ENCODE assay signal across 8 cellular contexts in the genomic region with DNA sequence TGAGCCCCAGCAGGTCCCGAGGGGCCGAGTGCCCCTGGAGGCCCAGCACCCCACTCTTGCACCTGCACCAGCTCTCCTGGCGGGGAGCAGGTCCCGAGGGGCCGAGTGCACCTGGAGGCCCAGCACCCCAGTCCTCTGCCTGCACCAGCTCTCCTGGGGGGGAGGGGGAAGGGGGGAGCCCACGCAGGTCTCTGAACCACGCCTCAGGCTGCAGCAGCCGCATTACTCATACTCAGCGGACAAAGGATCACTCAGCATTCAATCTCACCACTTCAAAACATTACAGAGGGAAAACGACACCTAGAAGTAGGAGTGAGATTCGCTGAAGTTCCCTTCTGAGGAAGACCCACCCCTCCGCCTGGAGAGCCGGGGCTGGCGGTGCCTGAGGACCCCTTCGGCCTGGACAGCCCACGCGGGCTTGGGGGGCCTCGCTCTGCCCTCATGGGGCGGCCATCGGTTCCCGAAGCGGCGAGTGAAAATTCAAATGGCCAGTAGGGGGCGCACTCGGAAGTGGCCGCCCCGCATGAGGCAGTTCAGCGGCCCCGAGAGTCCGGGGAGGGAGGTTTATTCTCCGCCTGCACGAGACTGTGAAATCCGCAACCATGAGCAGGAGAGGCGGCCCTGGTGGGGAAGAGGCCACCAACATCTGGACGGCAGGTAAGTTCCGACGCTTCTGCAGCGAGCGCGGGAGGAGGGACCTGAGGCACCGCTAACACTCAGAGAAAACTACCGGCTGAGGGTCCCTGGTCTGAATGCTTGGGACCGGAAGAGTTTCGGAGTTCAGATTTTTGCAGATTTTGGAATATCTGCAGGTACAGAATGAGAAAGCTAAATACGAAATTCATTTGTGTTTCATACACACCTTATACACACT. TPM values are rescaled to one million over a fixed set of nuclear protein-coding genes. Genes with fewer than 3 reads are reported as not detected.
DNase-seq lines count a peak whose midpoint lies in the region; ATAC-seq and TF ChIP-seq lines count a peak whose summit lies in the region.

No MANE protein-coding gene starts in this region.

- H3K27ac Mint-ChIP-seq in brain: peak overlapping the region in 2 of 5 experiments; percentile 51 to 67

- H3K9ac ChIP-seq in ES-I3 (ENCODE audit: low read depth, low read length): peak overlapping the region; percentile 42; the same call in 1 of the 2 replicates
- H3K9ac ChIP-seq in smooth muscle cell (ENCODE audit: low read depth): peak overlapping the region; percentile 88

- peak overlapping the region; percentile 90 for H3K4me2 ChIP-seq in smooth muscle cell

- H3K9me3 ChIP-seq in ES-I3 (ENCODE audit: control insufficient read depth, insufficient read depth, low read length): no peaks in the 10 kb centered on the region
- no peaks in the 10 kb centered on the region for H3K9me3 ChIP-seq in iPS-18c (ENCODE audit: control insufficient read depth, insufficient read depth, low read length)
- H3K9me3 ChIP-seq in smooth muscle cell (replicated peaks; ENCODE audit: low read depth): no peaks in the 10 kb centered on the region

- peak; percentile 31 for DNase-seq in Jurkat, Clone E6-1 (ENCODE audit: low read depth, low spot score)
- peak; percentile 45 for DNase-seq in UCSD-AML1 (lab: John Stamatoyannopoulos, UW; ENCODE audit: unreplicated experiment)
- peak; percentile 54 for DNase-seq in smooth muscle cell (lab: John Stamatoyannopoulos, UW; ENCODE audit: unreplicated experiment)

- peak overlapping the region; percentile 62 to 81 (median 74) for H3K4me3 Mint-ChIP-seq in brain

- peak overlapping the region; percentile 80 for H3K27ac ChIP-seq in smooth muscle cell (ENCODE audit: low read depth)

- no peaks in the 10 kb centered on the region for H3K27me3 ChIP-seq in smooth muscle cell (ENCODE audit: low read depth)

- no peaks in the 10 kb centered on the region for H3K9me3 Mint-ChIP-seq in brain

- no peaks in the 10 kb centered on the region for H3F3A ChIP-seq in smooth muscle cell (ENCODE audit: low read depth)

- H4K20me1 ChIP-seq in smooth muscle cell (ENCODE audit: low read depth): peaks cover 64% of the 10 kb centered on the region

- peak; percentile 73 for ATAC-seq in GM21619 (IDR thresholded peaks at IDR 0.05; ENCODE audit: unreplicated experiment)
- no peak for ATAC-seq in HG02884 (IDR thresholded peaks at IDR 0.05; ENCODE audit: unreplicated experiment)

- peaks cover 65% of the 10 kb centered on the region for H3K4me1 Mint-ChIP-seq in brain

- 16% methylated on average over 45 of the region's 45 CpGs for WGBS in smooth muscle cell (ENCODE audit: low lambda C conversion rate)

- H3K4me1 ChIP-seq in ES-I3 (ENCODE audit: insufficient read depth, low read length) (peaks cover 11% of the 10 kb centered on the region), smooth muscle cell (ENCODE audit: low read depth) (peaks cover 26% of the 10 kb centered on the region)

- no peaks in the 10 kb centered on the region for H3K36me3 ChIP-seq in ES-I3 (ENCODE audit: insufficient read depth, low read length)
- no peaks in the 10 kb centered on the region for H3K36me3 ChIP-seq in smooth muscle cell (ENCODE audit: low read depth)

- peak overlapping the region; percentile 47 for H3K4me3 ChIP-seq in Jurkat, Clone E6-1 (ENCODE audit: low read length)
- H3K4me3 ChIP-seq in iPS-18c (ENCODE audit: insufficient read depth, low read depth, low read length): peak overlapping the region; percentile 15; the same call in 1 of the 2 replicates
- H3K4me3 ChIP-seq in smooth muscle cell: peak overlapping the region; percentile 47

- peak; percentile 83 to 97 for TF ChIP-seq CTCF in brain (conservative IDR thresholded peaks at IDR 0.05)
- peak; percentile 100 for TF ChIP-seq CTCF in smooth muscle cell (IDR thresholded peaks at IDR 0.05; ENCODE audit: borderline replicate concordance, insufficient read depth, poor library complexity, severe bottlenecking)

- H2AFZ ChIP-seq in smooth muscle cell (ENCODE audit: low read depth): no peak overlapping the region

- peaks cover 3% of the 10 kb centered on the region for H3K27me3 Mint-ChIP-seq in brain

- no peaks in the 10 kb centered on the region for H3K79me2 ChIP-seq in smooth muscle cell (ENCODE audit: low read depth)

- H3K36me3 Mint-ChIP-seq in brain: peaks cover 2% of the 10 kb centered on the region

RNA-seq across cellular contexts. Expression of a gene that starts 1.1 kb away (rescaled TPM):
- polyA plus RNA-seq in Jurkat, Clone E6-1 (2012; ENCODE audit: insufficient read depth, insufficient read length): 1.2 TPM
- polyA plus RNA-seq in brain (ENCODE audit: insufficient read depth, low read depth, low replicate concordance): 10.9 TPM
- total RNA-seq in smooth muscle cell: 0.67 and 1.3 TPM in 2 replicates
- polyA plus RNA-seq in smooth muscle cell: 2.3 and 4.0 TPM in 2 replicates

RNA-seq across cellular contexts. Expression of a gene that starts 42.5 kb away (rescaled TPM):
- 2.6 TPM for polyA plus RNA-seq in Jurkat, Clone E6-1 (2012; ENCODE audit: insufficient read depth, insufficient read length)
- polyA plus RNA-seq in brain (ENCODE audit: insufficient read depth, low read depth, low replicate concordance): 10.5 TPM
- 1.8 and 3.6 TPM in 2 replicates for total RNA-seq in smooth muscle cell
- polyA plus RNA-seq in smooth muscle cell: 2.2 and 3.8 TPM in 2 replicates
